In the genomic region with DNA sequence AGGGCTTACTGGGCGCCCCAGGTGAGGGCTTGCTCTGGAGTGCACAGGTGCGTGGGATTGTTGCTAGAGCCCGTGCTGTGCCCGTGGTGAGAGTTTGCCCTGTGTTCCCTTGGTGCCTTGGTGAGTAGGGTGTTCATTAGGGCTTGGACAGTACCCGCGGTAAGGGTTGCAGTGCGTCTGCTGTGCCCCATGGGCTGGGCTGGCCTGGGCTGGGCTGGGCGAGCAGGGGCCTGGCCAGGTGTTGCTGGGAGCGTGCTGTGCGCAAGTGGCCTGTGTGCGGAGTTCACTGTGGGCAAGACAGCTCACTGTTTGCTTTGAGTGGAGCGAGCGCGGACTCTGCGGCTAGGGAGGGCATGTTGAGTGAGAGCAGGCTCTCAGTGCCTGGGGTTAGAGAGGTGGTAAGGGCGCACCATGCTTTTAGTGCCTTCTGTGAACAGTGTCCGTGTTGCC, we compare ENCODE assay signal across 1 cellular context.
TF ChIP-seq lines count a peak whose summit lies in the region.

No MANE protein-coding gene starts in this region.

TF ChIP-seq in K562, 482 proteins besides CTCF, POLR2A, EP300 and RAD21 (continued from another document):
- no peak for TF ChIP-seq FOXO4 (CRISPR knock-in tag; IDR thresholded peaks at IDR 0.05)
- no peak for TF ChIP-seq ZNF133 (CRISPR knock-in tag; IDR thresholded peaks at IDR 0.05)
- no peak for TF ChIP-seq ZNF551 (CRISPR knock-in tag; IDR thresholded peaks at IDR 0.05)
- peak in 1 of 2 experiments; percentile 63; a peak in 3 of 4 replicates for TF ChIP-seq NRF1 (conservative IDR thresholded peaks at IDR 0.05 in 1 of 2, IDR thresholded peaks at IDR 0.05 in 1 of 2)
- peak; percentile 80 for TF ChIP-seq ZEB2 (IDR thresholded peaks at IDR 0.05)
- no peak for TF ChIP-seq OTX1 (CRISPR knock-in tag; IDR thresholded peaks at IDR 0.05)
- no peak for TF ChIP-seq SETDB1 (IDR thresholded peaks at IDR 0.05; ENCODE audit: low read length)
- TF ChIP-seq BCL6 (CRISPR knock-in tag; IDR thresholded peaks at IDR 0.05): no peak
- no peak for TF ChIP-seq TSC22D4 (tag; IDR thresholded peaks at IDR 0.05)
- no peak for TF ChIP-seq SIX5 (IDR thresholded peaks at IDR 0.05; ENCODE audit: borderline replicate concordance in 1 of 2, insufficient read depth in 1 of 2, low read depth in 1 of 2, low read length in 2 of 2)
- 0 out of 2 replicates have a peak, but pooled peaks have one; percentile 13 for TF ChIP-seq BHLHE40 (IDR thresholded peaks at IDR 0.05; ENCODE audit: low read length)
- no peak for TF ChIP-seq FOXM1 (IDR thresholded peaks at IDR 0.05; ENCODE audit: low read depth)
- TF ChIP-seq FOXM1 (CRISPR knock-in tag; IDR thresholded peaks at IDR 0.05; ENCODE audit: low read depth): no peak
- TF ChIP-seq, protein P1, sequence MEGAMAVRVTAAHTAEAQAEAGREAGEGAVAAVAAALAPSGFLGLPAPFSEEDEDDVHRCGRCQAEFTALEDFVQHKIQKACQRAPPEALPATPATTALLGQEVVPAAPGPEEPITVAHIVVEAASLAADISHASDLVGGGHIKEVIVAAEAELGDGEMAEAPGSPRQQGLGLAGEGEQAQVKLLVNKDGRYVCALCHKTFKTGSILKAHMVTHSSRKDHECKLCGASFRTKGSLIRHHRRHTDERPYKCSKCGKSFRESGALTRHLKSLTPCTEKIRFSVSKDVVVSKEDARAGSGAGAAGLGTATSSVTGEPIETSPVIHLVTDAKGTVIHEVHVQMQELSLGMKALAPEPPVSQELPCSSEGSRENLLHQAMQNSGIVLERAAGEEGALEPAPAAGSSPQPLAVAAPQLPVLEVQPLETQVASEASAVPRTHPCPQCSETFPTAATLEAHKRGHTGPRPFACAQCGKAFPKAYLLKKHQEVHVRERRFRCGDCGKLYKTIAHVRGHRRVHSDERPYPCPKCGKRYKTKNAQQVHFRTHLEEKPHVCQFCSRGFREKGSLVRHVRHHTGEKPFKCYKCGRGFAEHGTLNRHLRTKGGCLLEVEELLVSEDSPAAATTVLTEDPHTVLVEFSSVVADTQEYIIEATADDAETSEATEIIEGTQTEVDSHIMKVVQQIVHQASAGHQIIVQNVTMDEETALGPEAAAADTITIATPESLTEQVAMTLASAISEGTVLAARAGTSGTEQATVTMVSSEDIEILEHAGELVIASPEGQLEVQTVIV (CRISPR knock-in tag; IDR thresholded peaks at IDR 0.05; ENCODE audit: borderline replicate concordance): no peak
- TF ChIP-seq, protein P2, sequence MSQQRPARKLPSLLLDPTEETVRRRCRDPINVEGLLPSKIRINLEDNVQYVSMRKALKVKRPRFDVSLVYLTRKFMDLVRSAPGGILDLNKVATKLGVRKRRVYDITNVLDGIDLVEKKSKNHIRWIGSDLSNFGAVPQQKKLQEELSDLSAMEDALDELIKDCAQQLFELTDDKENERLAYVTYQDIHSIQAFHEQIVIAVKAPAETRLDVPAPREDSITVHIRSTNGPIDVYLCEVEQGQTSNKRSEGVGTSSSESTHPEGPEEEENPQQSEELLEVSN (IDR thresholded peaks at IDR 0.05; ENCODE audit: borderline replicate concordance in 1 of 2, extremely low read depth in 1 of 2, insufficient read depth in 1 of 2, insufficient read length in 1 of 2, low read depth in 1 of 2, low read length in 1 of 2, poor library complexity in 1 of 2, severe bottlenecking in 1 of 2): peak in 1 of 2 experiments; percentile 22
- TF ChIP-seq, protein P3, sequence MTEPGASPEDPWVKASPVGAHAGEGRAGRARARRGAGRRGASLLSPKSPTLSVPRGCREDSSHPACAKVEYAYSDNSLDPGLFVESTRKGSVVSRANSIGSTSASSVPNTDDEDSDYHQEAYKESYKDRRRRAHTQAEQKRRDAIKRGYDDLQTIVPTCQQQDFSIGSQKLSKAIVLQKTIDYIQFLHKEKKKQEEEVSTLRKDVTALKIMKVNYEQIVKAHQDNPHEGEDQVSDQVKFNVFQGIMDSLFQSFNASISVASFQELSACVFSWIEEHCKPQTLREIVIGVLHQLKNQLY (CRISPR knock-in tag; conservative IDR thresholded peaks at IDR 0.05): 0 out of 4 replicates have a peak, but pooled peaks of 1 of the 2 experiments have one; percentile 7
- no peak for TF ChIP-seq KLF16 (IDR thresholded peaks at IDR 0.05)
- 0 out of 2 replicates have a peak, but pooled peaks have one; percentile 28 for TF ChIP-seq ZNF12 (CRISPR knock-in tag; IDR thresholded peaks at IDR 0.05)
- no peak for TF ChIP-seq SRF (CRISPR knock-in tag; IDR thresholded peaks at IDR 0.05)
- TF ChIP-seq, protein P4, sequence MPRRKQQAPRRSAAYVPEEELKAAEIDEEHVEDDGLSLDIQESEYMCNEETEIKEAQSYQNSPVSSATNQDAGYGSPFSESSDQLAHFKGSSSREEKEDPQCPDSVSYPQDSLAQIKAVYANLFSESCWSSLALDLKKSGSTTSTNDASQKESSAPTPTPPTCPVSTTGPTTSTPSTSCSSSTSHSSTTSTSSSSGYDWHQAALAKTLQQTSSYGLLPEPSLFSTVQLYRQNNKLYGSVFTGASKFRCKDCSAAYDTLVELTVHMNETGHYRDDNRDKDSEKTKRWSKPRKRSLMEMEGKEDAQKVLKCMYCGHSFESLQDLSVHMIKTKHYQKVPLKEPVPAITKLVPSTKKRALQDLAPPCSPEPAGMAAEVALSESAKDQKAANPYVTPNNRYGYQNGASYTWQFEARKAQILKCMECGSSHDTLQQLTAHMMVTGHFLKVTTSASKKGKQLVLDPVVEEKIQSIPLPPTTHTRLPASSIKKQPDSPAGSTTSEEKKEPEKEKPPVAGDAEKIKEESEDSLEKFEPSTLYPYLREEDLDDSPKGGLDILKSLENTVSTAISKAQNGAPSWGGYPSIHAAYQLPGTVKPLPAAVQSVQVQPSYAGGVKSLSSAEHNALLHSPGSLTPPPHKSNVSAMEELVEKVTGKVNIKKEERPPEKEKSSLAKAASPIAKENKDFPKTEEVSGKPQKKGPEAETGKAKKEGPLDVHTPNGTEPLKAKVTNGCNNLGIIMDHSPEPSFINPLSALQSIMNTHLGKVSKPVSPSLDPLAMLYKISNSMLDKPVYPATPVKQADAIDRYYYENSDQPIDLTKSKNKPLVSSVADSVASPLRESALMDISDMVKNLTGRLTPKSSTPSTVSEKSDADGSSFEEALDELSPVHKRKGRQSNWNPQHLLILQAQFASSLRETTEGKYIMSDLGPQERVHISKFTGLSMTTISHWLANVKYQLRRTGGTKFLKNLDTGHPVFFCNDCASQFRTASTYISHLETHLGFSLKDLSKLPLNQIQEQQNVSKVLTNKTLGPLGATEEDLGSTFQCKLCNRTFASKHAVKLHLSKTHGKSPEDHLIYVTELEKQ (CRISPR knock-in tag; IDR thresholded peaks at IDR 0.05): no peak
- no peak for TF ChIP-seq NCOA1 (IDR thresholded peaks at IDR 0.05; ENCODE audit: low read depth)
- TF ChIP-seq LCOR (CRISPR knock-in tag; IDR thresholded peaks at IDR 0.05): no peak
